Comparison of ENCODE assay signal across 1 cellular context in the genomic region with DNA sequence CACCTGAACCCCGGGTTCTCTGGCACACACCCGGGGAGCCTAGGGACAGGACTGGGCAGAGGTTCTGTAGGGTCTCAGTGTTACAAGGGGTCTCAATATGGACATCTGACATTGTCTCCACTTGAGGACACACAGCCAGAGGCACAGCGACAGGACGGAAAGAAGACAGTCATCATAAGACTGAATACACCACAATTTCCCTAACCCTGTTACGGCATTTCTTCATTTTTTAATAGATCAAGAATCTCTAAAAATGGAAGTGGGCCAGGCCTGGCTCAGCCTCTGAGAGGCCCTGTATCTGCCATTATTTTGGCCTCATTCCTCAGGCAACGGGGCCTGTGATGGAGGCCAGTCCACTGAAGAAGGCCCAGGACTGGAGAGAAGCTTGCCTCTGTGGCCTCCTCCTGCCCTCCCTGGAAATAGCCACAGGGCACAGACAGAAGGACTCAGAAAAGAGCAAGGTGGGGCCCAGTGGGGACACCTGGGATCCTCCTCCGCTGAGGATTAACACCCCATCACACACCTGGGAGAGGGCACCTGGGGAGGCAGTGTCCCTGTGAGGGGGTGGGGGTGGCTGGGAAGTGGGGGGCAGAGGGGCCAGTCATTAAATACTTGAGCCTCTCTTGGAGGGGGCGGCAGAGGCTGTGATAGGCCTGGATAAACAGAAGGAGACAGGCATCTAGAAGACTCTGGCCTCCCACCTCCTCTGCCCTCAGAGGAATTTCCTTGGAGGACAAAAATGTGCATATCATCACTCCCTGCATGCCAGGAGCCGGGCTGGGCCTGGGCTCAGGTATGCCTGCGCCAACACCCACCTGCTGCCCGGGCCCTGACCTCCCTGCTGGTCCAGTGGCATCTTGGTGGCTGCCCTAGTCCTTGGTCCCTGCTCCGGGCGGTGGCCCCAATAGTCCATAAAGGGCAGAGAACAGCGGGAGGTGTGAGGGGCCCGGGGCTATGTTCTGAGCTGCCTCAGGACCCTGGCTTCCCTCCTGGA.
TF ChIP-seq lines count a peak whose summit lies in the region.

No MANE protein-coding gene starts in this region.

TF ChIP-seq in HEK293T, 16 proteins besides CTCF, POLR2A, EP300 and RAD21 (continued from another document):
- TF ChIP-seq NFRKB (IDR thresholded peaks at IDR 0.05) (no peak), HDGF (IDR thresholded peaks at IDR 0.05; ENCODE audit: borderline replicate concordance) (no peak), L3MBTL2 (conservative IDR thresholded peaks at IDR 0.05) (no peak), ARNT (IDR thresholded peaks at IDR 0.05) (no peak)
